Comparison of ENCODE assay signal across 8 cellular contexts in the genomic region with DNA sequence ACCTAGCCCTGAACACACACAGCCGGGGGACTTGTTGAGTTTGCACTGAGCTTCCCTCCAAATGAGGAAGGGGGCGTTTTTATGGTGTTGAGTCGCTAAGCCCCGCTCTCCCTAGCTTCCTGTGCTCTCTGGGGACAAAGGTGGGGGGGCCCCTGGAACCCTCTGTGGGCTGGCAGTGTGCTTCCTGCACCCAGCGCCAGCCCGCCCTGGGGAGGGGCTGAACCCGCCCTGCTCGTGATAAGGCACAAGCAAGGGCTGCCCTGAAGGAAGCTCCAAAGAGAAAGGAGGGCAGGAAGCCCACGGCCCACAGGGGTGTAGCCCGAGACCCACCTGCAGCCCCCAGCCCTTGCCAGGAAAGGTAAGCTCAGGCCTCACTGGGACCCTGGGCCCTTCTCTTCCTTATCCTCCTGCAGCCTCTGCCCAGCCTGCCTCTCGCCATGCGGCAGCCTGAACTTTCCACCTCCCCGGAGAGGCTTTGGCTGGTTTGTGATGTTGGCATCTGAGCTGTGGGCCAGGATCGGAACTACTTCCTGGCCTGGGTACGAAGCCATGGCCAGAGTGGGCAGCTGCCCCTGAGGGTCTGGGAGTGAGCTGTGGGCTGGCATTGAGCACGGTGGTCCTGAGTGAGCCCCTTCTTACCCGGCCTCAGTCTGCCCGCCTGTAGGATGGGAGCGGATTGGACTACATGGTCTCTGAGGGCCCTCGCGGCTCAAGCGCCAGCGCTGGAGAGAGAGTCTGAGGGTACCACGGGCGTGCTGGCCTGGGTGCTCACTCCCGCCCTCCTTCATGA. TPM values are rescaled to one million over a fixed set of nuclear protein-coding genes. Genes with fewer than 3 reads are reported as not detected.
A peak's percentile ranks its signal among the peaks of the same experiment; 100 is the strongest.
DNase-seq lines count a peak whose midpoint lies in the region; ATAC-seq and TF ChIP-seq lines count a peak whose summit lies in the region.

A gene (plus strand): TSS at position 265 of the 790 bp plus-strand sequence. CDS start 644 bp downstream, outside the sequence.

- peaks cover 0 to 68% (median 30%) of the 10 kb centered on the region in 9 donors for H3K36me3 ChIP-seq in heart left ventricle

- TF ChIP-seq POLR2A in heart left ventricle (IDR thresholded peaks at IDR 0.05): no peak

- peak within 1 kb of the TSS; percentile 33 to 98 (median 86) for H3K27ac ChIP-seq in heart left ventricle

- H3K27me3 Mint-ChIP-seq in activated T-cell treated with anti-CD3 and anti-CD28 coated beads, Interleukin-2, amount 50 U/mL, for 72 hours (ENCODE audit: low read depth): no peaks in the 10 kb centered on the region
- no peaks in the 10 kb centered on the region for H3K27me3 Mint-ChIP-seq in progenitor cell of endocrine pancreas

- no peaks in the 10 kb centered on the region for H3K9me3 ChIP-seq in heart left ventricle

- 57 to 78% (median 76%) methylated on average over 11 to 26 of the region's 26 CpGs for WGBS in heart left ventricle, 4 donors

- peak within 1 kb of the TSS; percentile 94 to 97 for H3K4me3 Mint-ChIP-seq in activated T-cell treated with anti-CD3 and anti-CD28 coated beads, Interleukin-2, amount 50 U/mL, for 72 hours
- H3K4me3 Mint-ChIP-seq in progenitor cell of endocrine pancreas (ENCODE audit: low read depth): no peak within 1 kb of the TSS

- H3K27me3 ChIP-seq in heart left ventricle: no peaks in the 10 kb centered on the region

- H3K4me3 ChIP-seq in heart left ventricle: peak within 1 kb of the TSS in 11 of 12 donors; percentile 14 to 75 (median 52)

- ATAC-seq in GM18867 (IDR thresholded peaks at IDR 0.05; ENCODE audit: unreplicated experiment) (peak; percentile 41), heart left ventricle (peak; percentile 25 to 56 (median 38)), GM21786 (IDR thresholded peaks at IDR 0.05; ENCODE audit: unreplicated experiment) (no peak)
- ATAC-seq in activated T-cell treated with anti-CD3 and anti-CD28 coated beads, Interleukin-2, amount 50 U/mL, for 72 hours (replicated peaks in 1 of 2): peak; percentile 36 to 52

- H3K9me3 Mint-ChIP-seq in activated T-cell treated with anti-CD3 and anti-CD28 coated beads, Interleukin-2, amount 50 U/mL, for 72 hours: no peaks in the 10 kb centered on the region
- H3K9me3 Mint-ChIP-seq in progenitor cell of endocrine pancreas (ENCODE audit: low read depth): no peaks in the 10 kb centered on the region

- H3K4me1 Mint-ChIP-seq in activated T-cell treated with anti-CD3 and anti-CD28 coated beads, Interleukin-2, amount 50 U/mL, for 72 hours (ENCODE audit: low read depth): peaks cover 56% of the 10 kb centered on the region
- H3K4me1 Mint-ChIP-seq in progenitor cell of endocrine pancreas (ENCODE audit: low read depth): no peaks in the 10 kb centered on the region

- peaks cover 13 to 32% of the 10 kb centered on the region in 2 donors for H3K36me3 Mint-ChIP-seq in activated T-cell treated with anti-CD3 and anti-CD28 coated beads, Interleukin-2, amount 50 U/mL, for 72 hours (ENCODE audit: insufficient read depth in 2 of 2)
- H3K36me3 Mint-ChIP-seq in progenitor cell of endocrine pancreas (ENCODE audit: insufficient read depth): peaks cover 17% of the 10 kb centered on the region

- peak; percentile 50 to 77 for DNase-seq in NOMO-1 (lab: John Stamatoyannopoulos, UW; ENCODE audit: unreplicated experiment in 2 of 2)
- peak; percentile 73 to 80 for DNase-seq in activated T-cell treated with anti-CD3 and anti-CD28 coated beads, Interleukin-2, amount 50 U/mL, for 72 hours
- DNase-seq in heart left ventricle: peak; percentile 61 to 89 (median 74)
- peak; percentile 92 for DNase-seq in stimulated activated CD4-positive, alpha-beta T cell treated with anti-CD3 and anti-CD28 coated beads, Interleukin-15, amount 100 ng/mL, for 24 hours
- no peak for DNase-seq in progenitor cell of endocrine pancreas (ENCODE audit: low spot score, unreplicated experiment)
- DNase-seq in iPS-NIHi7 (ENCODE audit: extremely low spot score): no peak

- intact Hi-C loops in heart left ventricle (cut with DNase I): no loop called here

- peak within 1 kb of the TSS; percentile 97 for H3K27ac Mint-ChIP-seq in activated T-cell treated with anti-CD3 and anti-CD28 coated beads, Interleukin-2, amount 50 U/mL, for 72 hours
- H3K27ac Mint-ChIP-seq in progenitor cell of endocrine pancreas: no peak within 1 kb of the TSS

- H3K4me1 ChIP-seq in heart left ventricle: peaks cover 0 to 47% (median 27%) of the 10 kb centered on the region in 12 donors

- TF ChIP-seq CTCF in heart left ventricle (IDR thresholded peaks at IDR 0.05) (no peak), progenitor cell of endocrine pancreas (IDR thresholded peaks at IDR 0.05; ENCODE audit: unreplicated experiment) (no peak)

RNA-seq across cellular contexts. Expression of the gene that starts here (rescaled TPM):
- total RNA-seq in activated T-cell treated with anti-CD3 and anti-CD28 coated beads, Interleukin-2, amount 50 U/mL, for 72 hours: 100 to 1,000 TPM; 158 to 164 TPM
- total RNA-seq in heart left ventricle: 10 to 100 TPM in 2 of 9 donors, 1 to 10 TPM in 7; 3.4 to 71.5 (median 5.7) TPM
- 1 to 10 TPM; 2.8 to 7.9 TPM for polyA plus RNA-seq in heart left ventricle
- 5.4 and 5.9 TPM in 2 replicates for total RNA-seq in progenitor cell of endocrine pancreas

Comparison
In these comparisons a context has a peak if more than half of its experiments do, and no peak if none do; other contexts are left out.
1. DNase-seq: peak in NOMO-1 (2 of 2), activated T-cell treated with anti-CD3 and anti-CD28 coated beads, Interleukin-2, amount 50 U/mL, for 72 hours (2 of 2), heart left ventricle (5 of 5) and stimulated activated CD4-positive, alpha-beta T cell treated with anti-CD3 and anti-CD28 coated beads, Interleukin-15, amount 100 ng/mL, for 24 hours (single experiment); none in progenitor cell of endocrine pancreas (single experiment) and iPS-NIHi7 (single experiment).